ENCODE assay signal across 1 cellular context in genomic region chr2:232339121-232340081, GRCh38.
TF ChIP-seq lines count a peak whose summit lies in the region.

No MANE protein-coding gene starts in this region.

TF ChIP-seq in GM23338, 12 proteins besides CTCF, POLR2A, EP300 and RAD21 (continued from another document):
- TF ChIP-seq POLR2AphosphoS5 (IDR thresholded peaks at IDR 0.05; ENCODE audit: low read depth) (no peak), ZNF114 (CRISPR knock-in tag; IDR thresholded peaks at IDR 0.05) (no peak), REST (IDR thresholded peaks at IDR 0.05; ENCODE audit: unreplicated experiment) (no peak), EZH2 (IDR thresholded peaks at IDR 0.05; ENCODE audit: low read depth, unreplicated experiment) (no peak), EZH2phosphoT487 (IDR thresholded peaks at IDR 0.05; ENCODE audit: unreplicated experiment) (no peak)
